Comparison of ENCODE assay signal across 12 cellular contexts in genomic region chr7:130895006-130895750, GRCh38.
DNase-seq lines count a peak whose midpoint lies in the region; ATAC-seq and FAIRE-seq lines count a peak whose summit lies in the region.
"Had no signal": no experiment of that assay in that cellular context is flagged by ENCODE, and none has a peak within 500 bp of the region (broad histone marks: within the 10 kb centered on the region; RNA-seq: fewer than 3 reads in every experiment).

No MANE protein-coding gene starts in this region.

- H3K27me3 Mint-ChIP-seq in activated CD4-positive, alpha-beta T cell treated with anti-CD3 and anti-CD28 coated beads, Interleukin-2, amount 10 ng/mL, durations not matched to agents 7 days and 5 days: no peaks in the 10 kb centered on the region
- peaks cover 3 to 34% (median 11%) of the 10 kb centered on the region in 3 donors for H3K27me3 Mint-ChIP-seq in immature natural killer cell (ENCODE audit: low read depth in 3 of 3)

- H3K4me3 Mint-ChIP-seq in activated CD4-positive, alpha-beta T cell treated with anti-CD3 and anti-CD28 coated beads, Interleukin-2, amount 10 ng/mL, durations not matched to agents 7 days and 5 days: no peak overlapping the region
- H3K4me3 Mint-ChIP-seq in immature natural killer cell: no peak overlapping the region

- peaks cover 71% of the 10 kb centered on the region for H3K36me3 Mint-ChIP-seq in activated CD4-positive, alpha-beta T cell treated with anti-CD3 and anti-CD28 coated beads, Interleukin-2, amount 10 ng/mL, durations not matched to agents 7 days and 5 days (ENCODE audit: low read depth)
- H3K36me3 Mint-ChIP-seq in activated naive CD4-positive, alpha-beta T cell treated with anti-CD3 and anti-CD28 coated beads, Interleukin-2, amount 50 U/mL, for 72 hours: peaks cover 28 to 80% of the 10 kb centered on the region in 2 donors
- peaks cover 0 to 26% (median 0%) of the 10 kb centered on the region in 3 donors for H3K36me3 Mint-ChIP-seq in immature natural killer cell

- H3K27ac Mint-ChIP-seq in activated CD4-positive, alpha-beta T cell treated with anti-CD3 and anti-CD28 coated beads, Interleukin-2, amount 10 ng/mL, durations not matched to agents 7 days and 5 days: peak overlapping the region; percentile 88
- peak overlapping the region; percentile 90 to 98 for H3K27ac Mint-ChIP-seq in activated naive CD4-positive, alpha-beta T cell treated with anti-CD3 and anti-CD28 coated beads, Interleukin-2, amount 50 U/mL, for 72 hours
- H3K27ac Mint-ChIP-seq in immature natural killer cell: peak overlapping the region in 4 of 6 donors; percentile 6 to 63 (median 42)

- H3K9me3 Mint-ChIP-seq in activated CD4-positive, alpha-beta T cell treated with anti-CD3 and anti-CD28 coated beads, Interleukin-2, amount 10 ng/mL, durations not matched to agents 7 days and 5 days: no peaks in the 10 kb centered on the region
- H3K9me3 Mint-ChIP-seq in activated naive CD4-positive, alpha-beta T cell treated with anti-CD3 and anti-CD28 coated beads, Interleukin-2, amount 50 U/mL, for 72 hours: no peaks in the 10 kb centered on the region
- H3K9me3 Mint-ChIP-seq in immature natural killer cell: peaks cover 0 to 1% (median 0%) of the 10 kb centered on the region in 6 donors

- peaks cover 70% of the 10 kb centered on the region for H3K4me1 Mint-ChIP-seq in activated CD4-positive, alpha-beta T cell treated with anti-CD3 and anti-CD28 coated beads, Interleukin-2, amount 10 ng/mL, durations not matched to agents 7 days and 5 days
- H3K4me1 Mint-ChIP-seq in immature natural killer cell: peaks cover 47 to 79% of the 10 kb centered on the region in 2 donors

- DNase-seq in activated CD4-positive, alpha-beta T cell treated with anti-CD3 and anti-CD28 coated beads, Interleukin-2, amount 10 ng/mL, durations not matched to agents 7 days and 5 days: no peak
- DNase-seq in activated CD4-positive, alpha-beta T cell treated with anti-CD3 and anti-CD28 coated beads for 4 hours: no peak
- no peak for DNase-seq in activated naive CD4-positive, alpha-beta T cell treated with anti-CD3 and anti-CD28 coated beads, Interleukin-2, amount 50 U/mL, for 72 hours (ENCODE audit: low spot score in 2 of 2)
- DNase-seq in immature natural killer cell (no peak), substantia nigra (lab: John Stamatoyannopoulos, UW) (no peak), NCI-H128 (lab: John Stamatoyannopoulos, UW; ENCODE audit: unreplicated experiment) (no peak), RCC 7860 (ENCODE audit: low spot score) (no peak)
- DNase-seq: GOT3, NCI-H2227 treated with DMSO at 0.1 percent for 48 hours, spleen had no signal

- no peak for FAIRE-seq in RCC 7860 (lab: Jason Lieb, UNC)
- FAIRE-seq: TTC549 had no signal

- ATAC-seq in activated naive CD4-positive, alpha-beta T cell treated with anti-CD3 and anti-CD28 coated beads, Interleukin-2, amount 50 U/mL, for 72 hours: no peak
- ATAC-seq in HG03280 (IDR thresholded peaks at IDR 0.05; ENCODE audit: unreplicated experiment): no peak

- POLR2A ChIA-PET in activated CD4-positive, alpha-beta T cell treated with anti-CD3 and anti-CD28 coated beads, Interleukin-2, amount 10 ng/mL, durations not matched to agents 7 days and 5 days (lab: Charles Lee): no interaction called here

- CTCF ChIA-PET in activated CD4-positive, alpha-beta T cell treated with anti-CD3 and anti-CD28 coated beads, Interleukin-2, amount 10 ng/mL, durations not matched to agents 7 days and 5 days (lab: Charles Lee): interaction anchor here (0.6 to 3.0 kb wide), 11 partner anchors 7 to 138 kb away, joined by 3 to 36 read pairs (median 6); no protein-coding TSS in a partner anchor

- H3K27ac ChIP-seq in substantia nigra (ENCODE audit: low read depth, low read length, poor library complexity, severe bottlenecking): peak overlapping the region; percentile 1

Comparison
In these comparisons a context has a peak if more than half of its experiments do, and no peak if none do; other contexts are left out.
1. H3K27ac Mint-ChIP-seq: peak in every context shown above with its lines; median percentile 94 in activated naive CD4-positive, alpha-beta T cell treated with anti-CD3 and anti-CD28 coated beads, Interleukin-2, amount 50 U/mL, for 72 hours; 88 in activated CD4-positive, alpha-beta T cell treated with anti-CD3 and anti-CD28 coated beads, Interleukin-2, amount 10 ng/mL, durations not matched to agents 7 days and 5 days; 42 in immature natural killer cell.